ENCODE assay signal across 1 cellular context in the genomic region with DNA sequence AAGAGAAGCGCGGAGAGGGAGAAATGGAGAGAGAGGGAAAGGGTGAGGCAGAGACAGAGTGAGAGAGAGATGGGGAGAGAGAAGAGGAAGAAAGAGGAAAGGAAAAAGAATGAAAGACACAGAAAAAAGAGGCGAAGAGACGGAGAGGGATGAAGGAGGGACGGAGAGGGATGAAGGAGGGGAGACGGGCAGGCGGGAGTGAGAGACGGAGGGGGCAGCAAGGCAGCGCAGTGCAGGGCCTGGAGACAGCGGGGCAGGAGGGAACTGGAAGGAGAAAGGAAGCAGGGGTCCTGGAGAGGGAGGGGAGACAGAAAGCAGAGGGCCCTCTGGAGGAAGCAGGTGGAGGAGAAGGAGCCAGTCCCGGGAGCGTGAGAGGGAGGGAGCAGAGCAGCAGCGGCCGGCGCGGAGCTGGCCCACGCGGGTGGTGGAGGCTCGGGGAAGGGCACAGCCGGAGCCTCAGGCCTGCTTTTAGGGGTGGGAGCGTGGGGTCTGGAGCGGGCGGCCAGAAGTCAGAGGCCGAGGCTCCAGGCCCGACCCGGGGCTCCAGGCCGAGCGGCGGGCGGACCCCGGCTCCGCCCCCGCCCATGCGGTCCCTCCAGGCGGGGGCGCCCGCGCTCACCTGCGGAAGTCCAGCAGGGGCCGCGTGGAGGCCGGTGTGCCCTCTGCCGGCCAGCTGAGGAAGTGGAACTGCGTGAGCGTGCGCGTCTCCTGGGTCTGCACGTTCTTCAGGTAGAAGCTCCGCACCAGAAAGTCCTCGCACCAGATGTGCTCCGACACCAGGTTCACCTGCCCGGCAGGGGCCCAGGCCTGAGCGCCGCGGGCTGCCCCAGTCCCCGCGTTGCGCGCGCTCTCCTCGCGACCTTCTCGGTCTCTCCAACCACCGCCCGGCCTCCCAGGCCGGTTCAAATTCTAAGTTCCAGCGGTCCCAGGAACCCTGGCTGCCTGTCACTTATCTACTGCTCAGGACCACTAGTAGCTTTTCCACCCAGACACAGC.
TF ChIP-seq lines count a peak whose summit lies in the region.

No MANE protein-coding gene starts in this region.

TF ChIP-seq in WTC11, 78 proteins besides CTCF, POLR2A, EP300 and RAD21 (continued from another document):
- TF ChIP-seq, protein P1, sequence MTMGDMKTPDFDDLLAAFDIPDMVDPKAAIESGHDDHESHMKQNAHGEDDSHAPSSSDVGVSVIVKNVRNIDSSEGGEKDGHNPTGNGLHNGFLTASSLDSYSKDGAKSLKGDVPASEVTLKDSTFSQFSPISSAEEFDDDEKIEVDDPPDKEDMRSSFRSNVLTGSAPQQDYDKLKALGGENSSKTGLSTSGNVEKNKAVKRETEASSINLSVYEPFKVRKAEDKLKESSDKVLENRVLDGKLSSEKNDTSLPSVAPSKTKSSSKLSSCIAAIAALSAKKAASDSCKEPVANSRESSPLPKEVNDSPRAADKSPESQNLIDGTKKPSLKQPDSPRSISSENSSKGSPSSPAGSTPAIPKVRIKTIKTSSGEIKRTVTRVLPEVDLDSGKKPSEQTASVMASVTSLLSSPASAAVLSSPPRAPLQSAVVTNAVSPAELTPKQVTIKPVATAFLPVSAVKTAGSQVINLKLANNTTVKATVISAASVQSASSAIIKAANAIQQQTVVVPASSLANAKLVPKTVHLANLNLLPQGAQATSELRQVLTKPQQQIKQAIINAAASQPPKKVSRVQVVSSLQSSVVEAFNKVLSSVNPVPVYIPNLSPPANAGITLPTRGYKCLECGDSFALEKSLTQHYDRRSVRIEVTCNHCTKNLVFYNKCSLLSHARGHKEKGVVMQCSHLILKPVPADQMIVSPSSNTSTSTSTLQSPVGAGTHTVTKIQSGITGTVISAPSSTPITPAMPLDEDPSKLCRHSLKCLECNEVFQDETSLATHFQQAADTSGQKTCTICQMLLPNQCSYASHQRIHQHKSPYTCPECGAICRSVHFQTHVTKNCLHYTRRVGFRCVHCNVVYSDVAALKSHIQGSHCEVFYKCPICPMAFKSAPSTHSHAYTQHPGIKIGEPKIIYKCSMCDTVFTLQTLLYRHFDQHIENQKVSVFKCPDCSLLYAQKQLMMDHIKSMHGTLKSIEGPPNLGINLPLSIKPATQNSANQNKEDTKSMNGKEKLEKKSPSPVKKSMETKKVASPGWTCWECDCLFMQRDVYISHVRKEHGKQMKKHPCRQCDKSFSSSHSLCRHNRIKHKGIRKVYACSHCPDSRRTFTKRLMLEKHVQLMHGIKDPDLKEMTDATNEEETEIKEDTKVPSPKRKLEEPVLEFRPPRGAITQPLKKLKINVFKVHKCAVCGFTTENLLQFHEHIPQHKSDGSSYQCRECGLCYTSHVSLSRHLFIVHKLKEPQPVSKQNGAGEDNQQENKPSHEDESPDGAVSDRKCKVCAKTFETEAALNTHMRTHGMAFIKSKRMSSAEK (CRISPR knock-in tag; IDR thresholded peaks at IDR 0.05; ENCODE audit: borderline replicate concordance): no peak
- no peak for TF ChIP-seq ZNF671 (CRISPR knock-in tag; IDR thresholded peaks at IDR 0.05)
- TF ChIP-seq GABPB1 (CRISPR knock-in tag; IDR thresholded peaks at IDR 0.05): peak; percentile 75
- no peak for TF ChIP-seq SMAD4 (CRISPR knock-in tag; IDR thresholded peaks at IDR 0.05)
- no peak for TF ChIP-seq MYBL2 (CRISPR knock-in tag; IDR thresholded peaks at IDR 0.05)
- no peak for TF ChIP-seq GRHL2 (CRISPR knock-in tag; IDR thresholded peaks at IDR 0.05; ENCODE audit: insufficient replicate concordance, severe bottlenecking)
- TF ChIP-seq, protein P2, sequence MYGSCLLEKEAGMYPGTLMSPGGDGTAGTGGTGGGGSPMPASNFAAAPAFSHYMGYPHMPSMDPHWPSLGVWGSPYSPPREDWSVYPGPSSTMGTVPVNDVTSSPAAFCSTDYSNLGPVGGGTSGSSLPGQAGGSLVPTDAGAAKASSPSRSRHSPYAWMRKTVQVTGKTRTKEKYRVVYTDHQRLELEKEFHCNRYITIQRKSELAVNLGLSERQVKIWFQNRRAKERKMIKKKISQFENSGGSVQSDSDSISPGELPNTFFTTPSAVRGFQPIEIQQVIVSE (CRISPR knock-in tag; IDR thresholded peaks at IDR 0.05; ENCODE audit: borderline replicate concordance): no peak
- TF ChIP-seq, protein P3, sequence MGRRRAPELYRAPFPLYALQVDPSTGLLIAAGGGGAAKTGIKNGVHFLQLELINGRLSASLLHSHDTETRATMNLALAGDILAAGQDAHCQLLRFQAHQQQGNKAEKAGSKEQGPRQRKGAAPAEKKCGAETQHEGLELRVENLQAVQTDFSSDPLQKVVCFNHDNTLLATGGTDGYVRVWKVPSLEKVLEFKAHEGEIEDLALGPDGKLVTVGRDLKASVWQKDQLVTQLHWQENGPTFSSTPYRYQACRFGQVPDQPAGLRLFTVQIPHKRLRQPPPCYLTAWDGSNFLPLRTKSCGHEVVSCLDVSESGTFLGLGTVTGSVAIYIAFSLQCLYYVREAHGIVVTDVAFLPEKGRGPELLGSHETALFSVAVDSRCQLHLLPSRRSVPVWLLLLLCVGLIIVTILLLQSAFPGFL (CRISPR knock-in tag; IDR thresholded peaks at IDR 0.05; ENCODE audit: borderline replicate concordance): no peak
- no peak for TF ChIP-seq FOXJ3 (CRISPR knock-in tag; IDR thresholded peaks at IDR 0.05; ENCODE audit: borderline replicate concordance)
